23 cellular contexts compared by ENCODE assay signal in the genomic region with DNA sequence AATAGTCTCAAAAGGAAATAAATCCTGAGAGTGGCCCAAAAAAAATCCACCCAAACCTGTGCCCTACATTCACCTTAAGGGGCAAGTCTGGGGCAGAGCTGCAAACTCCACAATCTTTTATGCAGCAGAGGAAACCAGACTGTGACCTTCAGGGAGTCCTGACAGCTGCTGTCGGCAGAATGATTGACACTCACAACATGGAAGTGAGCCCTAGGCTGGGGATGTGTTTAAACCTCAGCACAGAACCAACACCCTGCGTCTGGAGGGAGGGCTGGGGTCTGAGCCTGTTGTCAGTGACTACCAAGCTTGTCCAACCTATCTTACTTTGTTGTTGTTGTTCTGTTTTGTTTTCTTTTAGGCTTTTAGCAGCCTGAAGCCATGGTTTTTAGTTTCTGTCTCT. TPM values are rescaled to one million over a fixed set of nuclear protein-coding genes. Genes with fewer than 3 reads are reported as not detected.
DNase-seq lines count a peak whose midpoint lies in the region; ATAC-seq and TF ChIP-seq lines count a peak whose summit lies in the region.
"Had no signal": no experiment of that assay in that cellular context is flagged by ENCODE, and none has a peak within 500 bp of the region (broad histone marks: within the 10 kb centered on the region; RNA-seq: fewer than 3 reads in every experiment).

No MANE protein-coding gene starts in this region.

- H3K4me3 Mint-ChIP-seq in osteocyte (ENCODE audit: unreplicated experiment), result no peak overlapping the region
- no peak overlapping the region for H3K4me3 Mint-ChIP-seq in naive thymus-derived CD4-positive, alpha-beta T cell
- H3K4me3 Mint-ChIP-seq: activated naive CD8-positive, alpha-beta T cell treated with anti-CD3 and anti-CD28 coated beads, Interleukin-2, amount 10 ng/mL, durations not matched to agents 7 days and 5 days; CD4-positive, alpha-beta T cell; H9; stimulated activated naive CD8-positive, alpha-beta T cell treated with anti-CD3 and anti-CD28 coated beads, Interleukin-15, Interleukin-2, amounts not matched to agents 100 ng/mL and 50 ng/mL, for 24 hours had no signal

- ATAC-seq in naive thymus-derived CD4-positive, alpha-beta T cell, result no peak

- H3K27ac ChIP-seq in cingulate gyrus (ENCODE audit: low read depth, low read length), result peak overlapping the region; percentile 65
- H3K27ac ChIP-seq in naive thymus-derived CD4-positive, alpha-beta T cell (ENCODE audit: low read depth, low read length), result no peak overlapping the region
- H3K27ac ChIP-seq: 22Rv1, epithelial cell of prostate, RWPE1 had no signal

- H3K9me3 ChIP-seq in naive thymus-derived CD4-positive, alpha-beta T cell (ENCODE audit: control insufficient read depth in 2 of 3, low read length in 3 of 3), result no peaks in the 10 kb centered on the region
- H3K9me3 ChIP-seq in BE2C, result no peaks in the 10 kb centered on the region

- POLR2A ChIA-PET in naive thymus-derived CD4-positive, alpha-beta T cell (lab: Charles Lee), result no interaction called here

- TF ChIP-seq CTCF in osteocyte (IDR thresholded peaks at IDR 0.05) (no peak), BE2C (IDR thresholded peaks at IDR 0.05; ENCODE audit: low read depth, low read length) (no peak)

- no peaks in the 10 kb centered on the region for H3K36me3 ChIP-seq in naive thymus-derived CD4-positive, alpha-beta T cell (ENCODE audit: control insufficient read depth in 2 of 3, insufficient read depth in 3 of 3, low read length in 3 of 3)
- H3K36me3 ChIP-seq in BE2C, result no peaks in the 10 kb centered on the region

- H3K4me3 ChIP-seq in naive thymus-derived CD4-positive, alpha-beta T cell (ENCODE audit: low read length), result no peak overlapping the region
- H3K4me3 ChIP-seq in BE2C (ENCODE audit: low read depth, low read length), result no peak overlapping the region

- peak; percentile 40 for DNase-seq in DMS 273 (lab: John Stamatoyannopoulos, UW; ENCODE audit: unreplicated experiment)
- no peak for DNase-seq in DMS 273 treated with DMSO at 0.1 percent for 48 hours (lab: John Stamatoyannopoulos, UW)
- peak; percentile 9 for DNase-seq in NCI-H2171 (lab: John Stamatoyannopoulos, UW)
- peak; percentile 44 for DNase-seq in osteocyte (ENCODE audit: extremely low spot score, unreplicated experiment)
- DNase-seq in naive thymus-derived CD4-positive, alpha-beta T cell, result no peak
- no peak for DNase-seq in BE2C
- DNase-seq in RPMI8226, result no peak
- DNase-seq: activated CD4-positive, alpha-beta T cell treated with anti-CD3 and anti-CD28 coated beads, Interleukin-2, amount 50 U/mL, for 48 hours; activated effector memory CD4-positive, alpha-beta T cell treated with Interleukin-2 at 50 U/mL for 16 hours; activated naive CD8-positive, alpha-beta T cell treated with anti-CD3 and anti-CD28 coated beads, Interleukin-2, amount 10 ng/mL, durations not matched to agents 7 days and 5 days; CD4-positive, alpha-beta T cell; effector CD4-positive, alpha-beta T cell; H9; IMR-90; NCI-H1105 treated with DMSO at 0.1 percent for 48 hours; NCI-H1930; NCI-H2227 treated with DMSO at 0.1 percent for 48 hours; NCI-H526 treated with DMSO at 0.1 percent for 48 hours had no signal

- peaks cover 3% of the 10 kb centered on the region for H3K9me3 Mint-ChIP-seq in osteocyte (ENCODE audit: unreplicated experiment)
- H3K9me3 Mint-ChIP-seq in naive thymus-derived CD4-positive, alpha-beta T cell, result peaks cover 0 to 2% (median 0%) of the 10 kb centered on the region in 11 donors
- H3K9me3 Mint-ChIP-seq: activated naive CD8-positive, alpha-beta T cell treated with anti-CD3 and anti-CD28 coated beads, Interleukin-2, amount 10 ng/mL, durations not matched to agents 7 days and 5 days; CD4-positive, alpha-beta T cell; stimulated activated naive CD8-positive, alpha-beta T cell treated with anti-CD3 and anti-CD28 coated beads, Interleukin-15, Interleukin-2, amounts not matched to agents 100 ng/mL and 50 ng/mL, for 24 hours had no signal

- H3K27me3 ChIP-seq in naive thymus-derived CD4-positive, alpha-beta T cell (ENCODE audit: control insufficient read depth in 2 of 2, insufficient read depth in 2 of 2, low read length in 2 of 2), result no peaks in the 10 kb centered on the region
- no peaks in the 10 kb centered on the region for H3K27me3 ChIP-seq in BE2C

- peaks cover 34% of the 10 kb centered on the region for H3K27me3 Mint-ChIP-seq in osteocyte (ENCODE audit: unreplicated experiment)
- H3K27me3 Mint-ChIP-seq in naive thymus-derived CD4-positive, alpha-beta T cell, result peaks cover 0 to 6% (median 0%) of the 10 kb centered on the region in 5 donors
- H3K27me3 Mint-ChIP-seq: CD4-positive, alpha-beta T cell; stimulated activated naive CD8-positive, alpha-beta T cell treated with anti-CD3 and anti-CD28 coated beads, Interleukin-15, Interleukin-2, amounts not matched to agents 100 ng/mL and 50 ng/mL, for 24 hours had no signal

- no peaks in the 10 kb centered on the region for H3K36me3 Mint-ChIP-seq in osteocyte (ENCODE audit: unreplicated experiment)
- H3K36me3 Mint-ChIP-seq in naive thymus-derived CD4-positive, alpha-beta T cell, result peaks cover 0 to 5% (median 0%) of the 10 kb centered on the region in 5 donors
- H3K36me3 Mint-ChIP-seq: activated naive CD8-positive, alpha-beta T cell treated with anti-CD3 and anti-CD28 coated beads, Interleukin-2, amount 10 ng/mL, durations not matched to agents 7 days and 5 days had no signal

- no peaks in the 10 kb centered on the region for H3K4me1 ChIP-seq in naive thymus-derived CD4-positive, alpha-beta T cell (ENCODE audit: control insufficient read depth in 2 of 2, insufficient read depth in 2 of 2, low read length in 2 of 2)
- H3K4me1 ChIP-seq in BE2C, result no peaks in the 10 kb centered on the region

- H3K4me1 Mint-ChIP-seq in osteocyte (ENCODE audit: unreplicated experiment), result peaks cover 2% of the 10 kb centered on the region
- peaks cover 0 to 4% (median 0%) of the 10 kb centered on the region in 7 donors for H3K4me1 Mint-ChIP-seq in naive thymus-derived CD4-positive, alpha-beta T cell

- no peak overlapping the region for H3K27ac Mint-ChIP-seq in osteocyte (ENCODE audit: unreplicated experiment)
- H3K27ac Mint-ChIP-seq in naive thymus-derived CD4-positive, alpha-beta T cell, result no peak overlapping the region
- H3K27ac Mint-ChIP-seq: activated naive CD8-positive, alpha-beta T cell treated with anti-CD3 and anti-CD28 coated beads, Interleukin-2, amount 10 ng/mL, durations not matched to agents 7 days and 5 days; CD4-positive, alpha-beta T cell; stimulated activated naive CD8-positive, alpha-beta T cell treated with anti-CD3 and anti-CD28 coated beads, Interleukin-15, Interleukin-2, amounts not matched to agents 100 ng/mL and 50 ng/mL, for 24 hours had no signal

- CTCF ChIA-PET in naive thymus-derived CD4-positive, alpha-beta T cell (lab: Charles Lee), result no interaction called here

- intact Hi-C loops in naive thymus-derived CD4-positive, alpha-beta T cell (cut with micrococcal nuclease), result no loop called here

RNA-seq across cellular contexts. Expression of a gene that starts 39.6 kb away (rescaled TPM):
- total RNA-seq in osteocyte, result 0.57 and 1.3 TPM in 2 replicates
- total RNA-seq in naive thymus-derived CD4-positive, alpha-beta T cell, result 1 to 10 TPM in 2 of 5 experiments, under 1 TPM in 3; 0.46 to 1.9 (median 0.79) TPM
- under 1 TPM; 0.45 to 0.51 TPM for polyA plus RNA-seq in naive thymus-derived CD4-positive, alpha-beta T cell
- polyA plus RNA-seq in BE2C (2012; ENCODE audit: insufficient read depth, insufficient read length, low read depth), result not detected
- total RNA-seq: IMR-90 had no signal
- polyA plus RNA-seq: IMR-90 had no signal

Comparison
In these comparisons a context has a peak if more than half of its experiments do, and no peak if none do; other contexts are left out.
1. DNase-seq: peak in DMS 273 (single experiment), NCI-H2171 (single experiment) and osteocyte (single experiment); none in DMS 273 treated with DMSO at 0.1 percent for 48 hours (single experiment), naive thymus-derived CD4-positive, alpha-beta T cell (0 of 9), BE2C (single experiment) and RPMI8226 (single experiment).